Comparison of ENCODE assay signal across 8 cellular contexts in the genomic region with DNA sequence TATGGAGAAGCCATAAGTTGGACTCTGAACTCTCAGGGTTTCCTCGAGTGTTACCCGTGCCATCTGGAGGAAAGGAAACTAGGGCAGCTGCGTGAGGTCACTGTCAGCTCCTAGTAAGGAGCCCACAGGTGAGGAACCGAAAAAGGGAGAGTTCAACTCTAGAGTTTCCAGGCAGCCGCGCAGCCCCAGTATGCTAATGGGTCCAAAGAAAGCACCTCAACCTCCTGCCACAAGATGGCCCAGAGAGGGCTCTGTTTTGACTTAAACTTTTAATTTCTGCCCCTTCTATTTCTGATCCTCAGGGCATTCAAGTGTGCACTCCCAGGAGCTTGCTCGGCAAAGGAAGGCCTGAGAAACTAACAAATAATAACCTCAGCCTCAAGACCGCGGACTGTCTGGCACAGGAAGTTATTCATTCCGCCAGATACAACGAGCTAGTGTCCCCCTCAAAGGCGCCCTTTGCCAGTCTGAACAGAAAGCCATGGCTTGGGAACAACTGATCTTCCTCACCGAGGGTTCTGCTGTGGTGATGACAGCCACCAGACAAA. TPM values are rescaled to one million over a fixed set of nuclear protein-coding genes. Genes with fewer than 3 reads are reported as not detected.
A peak's percentile ranks its signal among the peaks of the same experiment; 100 is the strongest.
DNase-seq lines count a peak whose midpoint lies in the region; ATAC-seq lines count a peak whose summit lies in the region.

No MANE protein-coding gene starts in this region.

- no peaks in the 10 kb centered on the region for H3K9me3 Mint-ChIP-seq in activated CD4-positive, alpha-beta T cell treated with anti-CD3 and anti-CD28 coated beads, Interleukin-2, amount 10 ng/mL, durations not matched to agents 7 days and 5 days
- H3K9me3 Mint-ChIP-seq in dendritic cell treated with granulocyte-macrophage colony-stimulating factor and Interleukin-4, amounts not matched to agents 40 ng/mL and 50 ng/mL, for 4 days: no peaks in the 10 kb centered on the region
- no peaks in the 10 kb centered on the region for H3K9me3 Mint-ChIP-seq in naive thymus-derived CD4-positive, alpha-beta T cell

- H3K27ac Mint-ChIP-seq in activated CD4-positive, alpha-beta T cell treated with anti-CD3 and anti-CD28 coated beads, Interleukin-2, amount 10 ng/mL, durations not matched to agents 7 days and 5 days: no peak overlapping the region
- peak overlapping the region; percentile 76 for H3K27ac Mint-ChIP-seq in dendritic cell treated with granulocyte-macrophage colony-stimulating factor and Interleukin-4, amounts not matched to agents 40 ng/mL and 50 ng/mL, for 4 days
- H3K27ac Mint-ChIP-seq in naive thymus-derived CD4-positive, alpha-beta T cell: peak overlapping the region in 7 of 9 donors; percentile 48 to 90 (median 64)

- no peaks in the 10 kb centered on the region for H3K9me3 ChIP-seq in naive thymus-derived CD4-positive, alpha-beta T cell (ENCODE audit: control insufficient read depth in 2 of 3, low read length in 3 of 3)

- ATAC-seq in HG02623 (IDR thresholded peaks at IDR 0.05; ENCODE audit: unreplicated experiment): peak; percentile 79
- peak; percentile 54 for ATAC-seq in naive thymus-derived CD4-positive, alpha-beta T cell

- no peaks in the 10 kb centered on the region for H3K27me3 ChIP-seq in naive thymus-derived CD4-positive, alpha-beta T cell (ENCODE audit: control insufficient read depth in 2 of 2, insufficient read depth in 2 of 2, low read length in 2 of 2)

- H3K4me3 Mint-ChIP-seq in activated CD4-positive, alpha-beta T cell treated with anti-CD3 and anti-CD28 coated beads, Interleukin-2, amount 10 ng/mL, durations not matched to agents 7 days and 5 days: no peak overlapping the region
- H3K4me3 Mint-ChIP-seq in dendritic cell treated with granulocyte-macrophage colony-stimulating factor and Interleukin-4, amounts not matched to agents 40 ng/mL and 50 ng/mL, for 4 days: peak overlapping the region; percentile 32
- H3K4me3 Mint-ChIP-seq in naive thymus-derived CD4-positive, alpha-beta T cell: peak overlapping the region in 7 of 10 donors; percentile 13 to 71 (median 56)

- H3K27me3 Mint-ChIP-seq in activated CD4-positive, alpha-beta T cell treated with anti-CD3 and anti-CD28 coated beads, Interleukin-2, amount 10 ng/mL, durations not matched to agents 7 days and 5 days: no peaks in the 10 kb centered on the region
- no peaks in the 10 kb centered on the region for H3K27me3 Mint-ChIP-seq in dendritic cell treated with granulocyte-macrophage colony-stimulating factor and Interleukin-4, amounts not matched to agents 40 ng/mL and 50 ng/mL, for 4 days
- H3K27me3 Mint-ChIP-seq in naive thymus-derived CD4-positive, alpha-beta T cell: no peaks in the 10 kb centered on the region

- peaks cover 6% of the 10 kb centered on the region for H3K36me3 Mint-ChIP-seq in activated CD4-positive, alpha-beta T cell treated with anti-CD3 and anti-CD28 coated beads, Interleukin-2, amount 10 ng/mL, durations not matched to agents 7 days and 5 days (ENCODE audit: low read depth)
- peaks cover 9% of the 10 kb centered on the region for H3K36me3 Mint-ChIP-seq in dendritic cell treated with granulocyte-macrophage colony-stimulating factor and Interleukin-4, amounts not matched to agents 40 ng/mL and 50 ng/mL, for 4 days (ENCODE audit: low read depth)
- H3K36me3 Mint-ChIP-seq in naive thymus-derived CD4-positive, alpha-beta T cell: peaks cover 2 to 13% (median 6%) of the 10 kb centered on the region in 5 donors

- no peak overlapping the region for H3K27ac ChIP-seq in naive thymus-derived CD4-positive, alpha-beta T cell (ENCODE audit: low read depth, low read length)

- H3K36me3 ChIP-seq in naive thymus-derived CD4-positive, alpha-beta T cell (ENCODE audit: control insufficient read depth in 2 of 3, insufficient read depth in 3 of 3, low read length in 3 of 3): peaks cover 0 to 10% (median 0%) of the 10 kb centered on the region in 3 experiments

- intact Hi-C loops in dendritic cell treated with granulocyte-macrophage colony-stimulating factor and Interleukin-4, amounts not matched to agents 40 ng/mL and 50 ng/mL, for 4 days (cut with micrococcal nuclease): loop anchor here (2.0 kb wide), 1 partner anchor 13 kb away; the partner anchor contains the start of gene SCARB2
- intact Hi-C loops in naive thymus-derived CD4-positive, alpha-beta T cell (cut with micrococcal nuclease): no loop called here

- H3K4me1 ChIP-seq in naive thymus-derived CD4-positive, alpha-beta T cell (ENCODE audit: control insufficient read depth in 2 of 2, insufficient read depth in 2 of 2, low read length in 2 of 2): peaks cover 0 to 19% of the 10 kb centered on the region in 2 donors

- H3K4me3 ChIP-seq in naive thymus-derived CD4-positive, alpha-beta T cell (ENCODE audit: low read length): no peak overlapping the region

- peaks cover 33% of the 10 kb centered on the region for H3K4me1 Mint-ChIP-seq in activated CD4-positive, alpha-beta T cell treated with anti-CD3 and anti-CD28 coated beads, Interleukin-2, amount 10 ng/mL, durations not matched to agents 7 days and 5 days
- H3K4me1 Mint-ChIP-seq in dendritic cell treated with granulocyte-macrophage colony-stimulating factor and Interleukin-4, amounts not matched to agents 40 ng/mL and 50 ng/mL, for 4 days (ENCODE audit: low read depth): peaks cover 52% of the 10 kb centered on the region
- peaks cover 26 to 73% (median 63%) of the 10 kb centered on the region in 7 donors for H3K4me1 Mint-ChIP-seq in naive thymus-derived CD4-positive, alpha-beta T cell

- DNase-seq in activated CD4-positive, alpha-beta T cell treated with anti-CD3 and anti-CD28 coated beads for 48 hours: peak; percentile 32
- no peak for DNase-seq in activated CD4-positive, alpha-beta T cell treated with anti-CD3 and anti-CD28 coated beads, Interleukin-2, amount 10 ng/mL, durations not matched to agents 7 days and 5 days
- peak; percentile 17 for DNase-seq in NCI-H524 treated with DMSO at 0.1 percent for 48 hours (lab: John Stamatoyannopoulos, UW)
- DNase-seq in naive thymus-derived CD4-positive, alpha-beta T cell: peak in 2 of 9 donors; percentile 1 to 14
- no peak for DNase-seq in NCI-H446 treated with DMSO at 0.1 percent for 48 hours (lab: John Stamatoyannopoulos, UW)
- no peak for DNase-seq in OCI-M2 (lab: John Stamatoyannopoulos, UW; ENCODE audit: unreplicated experiment)

- POLR2A ChIA-PET in activated CD4-positive, alpha-beta T cell treated with anti-CD3 and anti-CD28 coated beads, Interleukin-2, amount 10 ng/mL, durations not matched to agents 7 days and 5 days (lab: Charles Lee): no interaction called here
- POLR2A ChIA-PET in naive thymus-derived CD4-positive, alpha-beta T cell (lab: Charles Lee): interaction anchor here (1.2 to 1.3 kb wide), 2 partner anchors 9 to 13 kb away, joined by 5 to 6 read pairs; no protein-coding TSS in a partner anchor

- CTCF ChIA-PET in activated CD4-positive, alpha-beta T cell treated with anti-CD3 and anti-CD28 coated beads, Interleukin-2, amount 10 ng/mL, durations not matched to agents 7 days and 5 days (lab: Charles Lee): interaction anchor here (1.6 to 1.9 kb wide), 2 partner anchors 12 to 20 kb away, joined by 4 to 11 read pairs; no protein-coding TSS in a partner anchor
- CTCF ChIA-PET in naive thymus-derived CD4-positive, alpha-beta T cell (lab: Charles Lee): interaction anchor here (0.9 to 1.8 kb wide), 2 partner anchors 10 to 178 kb away, joined by 3 to 4 read pairs; no protein-coding TSS in a partner anchor

RNA-seq across cellular contexts. Expression of gene SCARB2, which starts 13.9 kb away (rescaled TPM):
- 10 to 100 TPM; 17.0 to 17.8 TPM for total RNA-seq in activated CD4-positive, alpha-beta T cell treated with anti-CD3 and anti-CD28 coated beads, Interleukin-2, amount 10 ng/mL, durations not matched to agents 7 days and 5 days
- total RNA-seq in naive thymus-derived CD4-positive, alpha-beta T cell: 10 to 100 TPM; 13.5 to 35.7 (median 29.1) TPM
- polyA plus RNA-seq in naive thymus-derived CD4-positive, alpha-beta T cell: 10 to 100 TPM; 12.6 to 14.7 TPM

RNA-seq across cellular contexts. Expression of gene NUP54, which starts 51.5 kb away (rescaled TPM):
- 10 to 100 TPM; 50.3 to 52.5 TPM for total RNA-seq in activated CD4-positive, alpha-beta T cell treated with anti-CD3 and anti-CD28 coated beads, Interleukin-2, amount 10 ng/mL, durations not matched to agents 7 days and 5 days
- 10 to 100 TPM; 51.1 to 82.0 (median 65.5) TPM for total RNA-seq in naive thymus-derived CD4-positive, alpha-beta T cell
- polyA plus RNA-seq in naive thymus-derived CD4-positive, alpha-beta T cell: 10 to 100 TPM; 46.0 to 53.8 TPM

RNA-seq across cellular contexts. Expression of gene FAM47E, which starts 51.8 kb away (rescaled TPM):
- total RNA-seq in activated CD4-positive, alpha-beta T cell treated with anti-CD3 and anti-CD28 coated beads, Interleukin-2, amount 10 ng/mL, durations not matched to agents 7 days and 5 days: under 1 TPM in 1 of 2 experiments, not detected in 1; 0.17 TPM
- under 1 TPM in 4 of 5 experiments, not detected in 1; 0.24 to 0.79 (median 0.43) TPM for total RNA-seq in naive thymus-derived CD4-positive, alpha-beta T cell
- polyA plus RNA-seq in naive thymus-derived CD4-positive, alpha-beta T cell: under 1 TPM in 1 of 2 donors, not detected in 1; 0.45 TPM

Comparison
In these comparisons a context has a peak if more than half of its experiments do, and no peak if none do; other contexts are left out.
1. DNase-seq: peak in activated CD4-positive, alpha-beta T cell treated with anti-CD3 and anti-CD28 coated beads for 48 hours (single experiment) and NCI-H524 treated with DMSO at 0.1 percent for 48 hours (single experiment); none in activated CD4-positive, alpha-beta T cell treated with anti-CD3 and anti-CD28 coated beads, Interleukin-2, amount 10 ng/mL, durations not matched to agents 7 days and 5 days (single experiment), NCI-H446 treated with DMSO at 0.1 percent for 48 hours (single experiment) and OCI-M2 (single experiment).